16 cellular contexts compared by ENCODE assay signal in genomic region chr3:159158213-159158612, GRCh38.
DNase-seq lines count a peak whose midpoint lies in the region; ATAC-seq and TF ChIP-seq lines count a peak whose summit lies in the region.
"Had no signal": no experiment of that assay in that cellular context is flagged by ENCODE, and none has a peak within 500 bp of the region (broad histone marks: within the 10 kb centered on the region; RNA-seq: fewer than 3 reads in every experiment).

No MANE protein-coding gene starts in this region.

- H2BK120ac ChIP-seq in mesendoderm (ENCODE audit: low read depth, low read length): no peak overlapping the region

- no peak for TF ChIP-seq POLR2A in right lobe of liver (IDR thresholded peaks at IDR 0.05)

- POLR2A ChIA-PET in activated CD4-positive, alpha-beta T cell treated with anti-CD3 and anti-CD28 coated beads, Interleukin-2, amount 10 ng/mL, durations not matched to agents 7 days and 5 days (lab: Charles Lee): no interaction called here

- H2AK5ac ChIP-seq in mesendoderm (ENCODE audit: low read length): no peak overlapping the region

- H3K9me3 Mint-ChIP-seq in activated CD4-positive, alpha-beta T cell treated with anti-CD3 and anti-CD28 coated beads, Interleukin-2, amount 10 ng/mL, durations not matched to agents 7 days and 5 days: no peaks in the 10 kb centered on the region

- H3K4me1 ChIP-seq in mesendoderm (ENCODE audit: control insufficient read depth, low read depth, low read length): no peaks in the 10 kb centered on the region
- no peaks in the 10 kb centered on the region for H3K4me1 ChIP-seq in right lobe of liver
- H3K4me1 ChIP-seq: sigmoid colon had no signal

- no peaks in the 10 kb centered on the region for H3K27me3 ChIP-seq in brain microvascular endothelial cell (replicated peaks)
- H3K27me3 ChIP-seq in mesendoderm (ENCODE audit: insufficient read depth, low read length, poor library complexity): no peaks in the 10 kb centered on the region
- H3K27me3 ChIP-seq in right lobe of liver: no peaks in the 10 kb centered on the region
- H3K27me3 ChIP-seq: sigmoid colon had no signal

- no peaks in the 10 kb centered on the region for H3K4me1 Mint-ChIP-seq in activated CD4-positive, alpha-beta T cell treated with anti-CD3 and anti-CD28 coated beads, Interleukin-2, amount 10 ng/mL, durations not matched to agents 7 days and 5 days
- H3K4me1 Mint-ChIP-seq: natural killer cell, T-helper 17 cell had no signal

- H3K36me3 ChIP-seq in brain microvascular endothelial cell (replicated peaks) (no peaks in the 10 kb centered on the region), mesendoderm (ENCODE audit: control insufficient read depth, insufficient read depth, low read length) (no peaks in the 10 kb centered on the region), right lobe of liver (no peaks in the 10 kb centered on the region)
- H3K36me3 ChIP-seq: sigmoid colon had no signal

- no peak overlapping the region for H3K9ac ChIP-seq in mesendoderm (ENCODE audit: low read length)

- H2BK15ac ChIP-seq in mesendoderm (replicated peaks; ENCODE audit: low read depth): no peak overlapping the region

- no peak overlapping the region for H4K8ac ChIP-seq in mesendoderm (ENCODE audit: low read depth, low read length)

- H3K27ac ChIP-seq in brain microvascular endothelial cell: no peak overlapping the region
- H3K27ac ChIP-seq in mesendoderm (ENCODE audit: low read depth, low read length): no peak overlapping the region
- no peak overlapping the region for H3K27ac ChIP-seq in right lobe of liver
- H3K27ac ChIP-seq: sigmoid colon had no signal

- H3K56ac ChIP-seq in mesendoderm (ENCODE audit: low read length): no peak overlapping the region

- CTCF ChIA-PET in activated CD4-positive, alpha-beta T cell treated with anti-CD3 and anti-CD28 coated beads, Interleukin-2, amount 10 ng/mL, durations not matched to agents 7 days and 5 days (lab: Charles Lee): no interaction called here

- no peaks in the 10 kb centered on the region for H3K79me2 ChIP-seq in mesendoderm (ENCODE audit: control insufficient read depth, insufficient read depth, low read length)

- H3K4ac ChIP-seq in mesendoderm (ENCODE audit: low read depth, low read length): no peak overlapping the region

- no peak for ATAC-seq in right lobe of liver
- ATAC-seq: K562, left lobe of liver, natural killer cell, T-helper 17 cell had no signal

- H4K5ac ChIP-seq in mesendoderm (ENCODE audit: low read length): no peak overlapping the region

- H3K27ac Mint-ChIP-seq in activated CD4-positive, alpha-beta T cell treated with anti-CD3 and anti-CD28 coated beads, Interleukin-2, amount 10 ng/mL, durations not matched to agents 7 days and 5 days: no peak overlapping the region
- H3K27ac Mint-ChIP-seq: natural killer cell, T-helper 17 cell had no signal

- no peaks in the 10 kb centered on the region for H3K79me1 ChIP-seq in mesendoderm (ENCODE audit: low read length)

- H3K4me3 ChIP-seq in brain microvascular endothelial cell (ENCODE audit: low read depth, low read length) (no peak overlapping the region), mesendoderm (ENCODE audit: low read length) (no peak overlapping the region), right lobe of liver (no peak overlapping the region)
- H3K4me3 ChIP-seq: K562, sigmoid colon had no signal

- no peak overlapping the region for H3K18ac ChIP-seq in mesendoderm (ENCODE audit: low read length)

- no peak overlapping the region for H2BK5ac ChIP-seq in mesendoderm (ENCODE audit: low read length)

- H3K27me3 Mint-ChIP-seq in activated CD4-positive, alpha-beta T cell treated with anti-CD3 and anti-CD28 coated beads, Interleukin-2, amount 10 ng/mL, durations not matched to agents 7 days and 5 days: no peaks in the 10 kb centered on the region
- H3K27me3 Mint-ChIP-seq: T-helper 17 cell had no signal

- no peak overlapping the region for H3K4me3 Mint-ChIP-seq in activated CD4-positive, alpha-beta T cell treated with anti-CD3 and anti-CD28 coated beads, Interleukin-2, amount 10 ng/mL, durations not matched to agents 7 days and 5 days
- H3K4me3 Mint-ChIP-seq: natural killer cell, T-helper 17 cell had no signal

- in situ Hi-C loops in brain microvascular endothelial cell (cut with HindIII; ENCODE audit: low pct_ligation_motif_present, low sequenced_read_pairs): no loop called here

- H3K36me3 Mint-ChIP-seq in activated CD4-positive, alpha-beta T cell treated with anti-CD3 and anti-CD28 coated beads, Interleukin-2, amount 10 ng/mL, durations not matched to agents 7 days and 5 days (ENCODE audit: low read depth): no peaks in the 10 kb centered on the region
- H3K36me3 Mint-ChIP-seq: natural killer cell had no signal

- DNase-seq in HT1080 (ENCODE audit: low read depth) (peak; percentile 100), brain microvascular endothelial cell (no peak), mesendoderm (peak; percentile 30), GOT3 (lab: John Stamatoyannopoulos, UW) (no peak), NK-92 (lab: John Stamatoyannopoulos, UW; ENCODE audit: unreplicated experiment) (no peak), right lobe of liver (no peak)
- DNase-seq in activated CD4-positive, alpha-beta T cell treated with anti-CD3 and anti-CD28 coated beads, Interleukin-2, amount 10 ng/mL, durations not matched to agents 7 days and 5 days: no peak
- DNase-seq: activated CD4-positive, alpha-beta T cell treated with anti-CD3 and anti-CD28 coated beads for 4 hours; effector CD4-positive, alpha-beta T cell; GDM1; natural killer cell; sigmoid colon; T-helper 17 cell had no signal

- no peak overlapping the region for H3K4me2 ChIP-seq in mesendoderm (ENCODE audit: low read length)

- H3K23ac ChIP-seq in mesendoderm (ENCODE audit: low read length): no peak overlapping the region

- TF ChIP-seq CTCF in GM12874 (IDR thresholded peaks at IDR 0.05; ENCODE audit: insufficient read depth, low read depth, low read length): 0 out of 2 replicates have a peak, but pooled peaks have one; percentile 2
- TF ChIP-seq CTCF in brain microvascular endothelial cell (IDR thresholded peaks at IDR 0.05; ENCODE audit: low read depth, low read length, missing control alignments): peak; percentile 59
- no peak for TF ChIP-seq CTCF in right lobe of liver (IDR thresholded peaks at IDR 0.05)

- no CpG with 5 or more reads among the region's 2 CpGs for WGBS in mesendoderm (ENCODE audit: extremely low coverage, insufficient coverage, low lambda C conversion rate)
- 56% methylated on average over 2 of the region's 2 CpGs for WGBS in right lobe of liver (ENCODE audit: insufficient coverage, low coverage, low lambda C conversion rate, missing lambda C conversion rate)

- no peaks in the 10 kb centered on the region for H3K9me3 ChIP-seq in right lobe of liver
- H3K9me3 ChIP-seq: sigmoid colon had no signal

- intact Hi-C loops in right lobe of liver (cut with DNase I): no loop called here

Comparison
In these comparisons a context has a peak if more than half of its experiments do, and no peak if none do; other contexts are left out.
1. CTCF ChIP-seq: peak in GM12874 (single experiment) and brain microvascular endothelial cell (single experiment); none in right lobe of liver (0 of 4).
2. DNase-seq: peak in HT1080 (single experiment) and mesendoderm (single experiment); none in brain microvascular endothelial cell (single experiment), GOT3 (single experiment), NK-92 (single experiment), activated CD4-positive, alpha-beta T cell treated with anti-CD3 and anti-CD28 coated beads, Interleukin-2, amount 10 ng/mL, durations not matched to agents 7 days and 5 days (single experiment) and right lobe of liver (0 of 3).